8 cellular contexts compared by ENCODE assay signal in the genomic region with DNA sequence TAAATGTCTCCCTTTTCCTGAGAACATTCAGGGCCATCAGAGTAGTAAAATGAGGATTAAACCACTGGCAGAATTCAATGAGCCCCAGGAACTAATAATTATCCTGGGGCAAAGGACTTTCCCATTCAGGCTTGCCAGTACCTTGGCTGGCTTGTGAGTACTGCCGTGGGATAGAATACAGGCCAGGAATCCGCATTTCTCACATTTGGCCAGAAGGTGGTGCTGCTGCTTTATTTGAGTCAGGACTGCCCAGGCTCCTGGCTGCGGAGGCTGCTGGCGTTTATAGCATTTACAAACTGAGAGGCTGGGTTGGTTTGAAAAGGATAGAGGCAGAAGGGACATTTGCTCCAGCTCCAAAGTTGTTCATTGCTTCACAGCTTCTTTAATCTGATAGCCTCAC.
A peak's percentile ranks its signal among the peaks of the same experiment; 100 is the strongest.
DNase-seq lines count a peak whose midpoint lies in the region; ATAC-seq and TF ChIP-seq lines count a peak whose summit lies in the region.

No MANE protein-coding gene starts in this region.

- POLR2A ChIA-PET in naive thymus-derived CD4-positive, alpha-beta T cell (lab: Charles Lee) = no interaction called here

- H3K36me3 Mint-ChIP-seq in naive thymus-derived CD4-positive, alpha-beta T cell = no peaks in the 10 kb centered on the region

- H3K27me3 ChIP-seq in naive thymus-derived CD4-positive, alpha-beta T cell (ENCODE audit: control insufficient read depth in 2 of 2, insufficient read depth in 2 of 2, low read length in 2 of 2) = peaks cover 0 to 4% of the 10 kb centered on the region in 2 donors

- ATAC-seq in GM19455 (IDR thresholded peaks at IDR 0.05; ENCODE audit: unreplicated experiment) = peak; percentile 95
- peak; percentile 64 for ATAC-seq in naive thymus-derived CD4-positive, alpha-beta T cell
- peak; percentile 57 for ATAC-seq in stimulated activated naive CD8-positive, alpha-beta T cell treated with anti-CD3 and anti-CD28 coated beads, Interleukin-15, Interleukin-2, amounts not matched to agents 100 U/mL and 50 U/mL, for 24 hours

- intact Hi-C loops in naive thymus-derived CD4-positive, alpha-beta T cell (cut with micrococcal nuclease) = loop anchor here (1.0 to 10.0 kb wide), 5 partner anchors 217 to 995 kb away; no protein-coding TSS in a partner anchor

- no peak overlapping the region for H3K4me3 Mint-ChIP-seq in naive thymus-derived CD4-positive, alpha-beta T cell

- no peak for TF ChIP-seq POLR2A in erythroblast (IDR thresholded peaks at IDR 0.05; ENCODE audit: low read length)

- no peak overlapping the region for H3K27ac ChIP-seq in naive thymus-derived CD4-positive, alpha-beta T cell (ENCODE audit: low read depth, low read length)

- in situ Hi-C loops in Caki2 (cut with HindIII; ENCODE audit: low pct_unique_long_range_greater_than_20kb, low sequenced_read_pairs) = no loop called here

- H3K4me1 Mint-ChIP-seq in naive thymus-derived CD4-positive, alpha-beta T cell = no peaks in the 10 kb centered on the region

- no peaks in the 10 kb centered on the region for H3K9me3 ChIP-seq in naive thymus-derived CD4-positive, alpha-beta T cell (ENCODE audit: control insufficient read depth in 2 of 3, low read length in 3 of 3)

- CTCF ChIA-PET in naive thymus-derived CD4-positive, alpha-beta T cell (lab: Charles Lee) = no interaction called here

- H3K9me3 Mint-ChIP-seq in naive thymus-derived CD4-positive, alpha-beta T cell = no peaks in the 10 kb centered on the region

- no peak overlapping the region for H3K4me3 ChIP-seq in naive thymus-derived CD4-positive, alpha-beta T cell (ENCODE audit: low read length)

- peaks cover 4 to 7% (median 5%) of the 10 kb centered on the region in 5 donors for H3K27me3 Mint-ChIP-seq in naive thymus-derived CD4-positive, alpha-beta T cell

- DNase-seq in Caki2 (ENCODE audit: low read depth) = peak; percentile 22
- peak; percentile 50 for DNase-seq in HPDE6-E6E7 (ENCODE audit: extremely low spot score)
- peak; percentile 13 for DNase-seq in NOMO-1 treated with dmso at 0.1 percent for 144 hours (lab: John Stamatoyannopoulos, UW; ENCODE audit: unreplicated experiment)
- DNase-seq in activated CD8-positive, alpha-beta memory T cell treated with anti-CD3 and anti-CD28 coated beads, Interleukin-2, amount 50 U/mL, for 48 hours = peak; percentile 64
- DNase-seq in erythroblast (lab: John Stamatoyannopoulos, UW) = peak; percentile 52 to 74
- DNase-seq in naive thymus-derived CD4-positive, alpha-beta T cell = peak in 7 of 9 donors; percentile 9 to 50 (median 44)
- DNase-seq in stimulated activated naive CD8-positive, alpha-beta T cell treated with anti-CD3 and anti-CD28 coated beads, Interleukin-15, Interleukin-2, amounts not matched to agents 100 U/mL and 50 U/mL, for 24 hours = peak; percentile 47

- no peaks in the 10 kb centered on the region for H3K36me3 ChIP-seq in naive thymus-derived CD4-positive, alpha-beta T cell (ENCODE audit: control insufficient read depth in 2 of 3, insufficient read depth in 3 of 3, low read length in 3 of 3)

- H3K27ac Mint-ChIP-seq in naive thymus-derived CD4-positive, alpha-beta T cell = no peak overlapping the region

- no peaks in the 10 kb centered on the region for H3K4me1 ChIP-seq in naive thymus-derived CD4-positive, alpha-beta T cell (ENCODE audit: control insufficient read depth in 2 of 2, insufficient read depth in 2 of 2, low read length in 2 of 2)

Comparison
In these comparisons a context has a peak if more than half of its experiments do, and no peak if none do; other contexts are left out.
1. DNase-seq: peak in every context shown above with its lines; median percentile 64 in activated CD8-positive, alpha-beta memory T cell treated with anti-CD3 and anti-CD28 coated beads, Interleukin-2, amount 50 U/mL, for 48 hours; 63 in erythroblast; 50 in HPDE6-E6E7; 47 in stimulated activated naive CD8-positive, alpha-beta T cell treated with anti-CD3 and anti-CD28 coated beads, Interleukin-15, Interleukin-2, amounts not matched to agents 100 U/mL and 50 U/mL, for 24 hours; 44 in naive thymus-derived CD4-positive, alpha-beta T cell; 22 in Caki2; 13 in NOMO-1 treated with dmso at 0.1 percent for 144 hours.